ENCODE assay signal across 13 cellular contexts in genomic region chr6:4610256-4610655, GRCh38.
DNase-seq lines count a peak whose midpoint lies in the region; ATAC-seq and TF ChIP-seq lines count a peak whose summit lies in the region.
"Had no signal": no experiment of that assay in that cellular context is flagged by ENCODE, and none has a peak within 500 bp of the region (broad histone marks: within the 10 kb centered on the region; RNA-seq: fewer than 3 reads in every experiment).

No MANE protein-coding gene starts in this region.

- H3K27me3 ChIP-seq in BLaER1 treated with 17β-estradiol and CSF1 and Interleukin-3, amounts not matched to agents 10 nM and 100 nM = peaks cover 0 to 12% (median 0%) of the 10 kb centered on the region in 11 experiments; a peak in 7 of 22 replicates
- H3K27me3 ChIP-seq in ascending aorta (no peaks in the 10 kb centered on the region), A673 (replicated peaks; ENCODE audit: insufficient read depth, low read depth, low read length, poor library complexity) (no peaks in the 10 kb centered on the region)

- H4K20me1 ChIP-seq in BLaER1 treated with 17β-estradiol and CSF1 and Interleukin-3, amounts not matched to agents 10 nM and 100 nM = no peaks in the 10 kb centered on the region

- DNase-seq in ascending aorta (ENCODE audit: low spot score in 2 of 2) (peak; percentile 18 to 80), Right ventricle myocardium superior (peak; percentile 62), pulmonary artery endothelial cell (ENCODE audit: low read depth, low spot score) (peak; percentile 82), DMS 273 treated with DMSO at 0.1 percent for 48 hours (lab: John Stamatoyannopoulos, UW) (no peak), A673 (ENCODE audit: low spot score) (no peak), T-helper 1 cell (no peak)
- DNase-seq: NCI-H69; small intestine; stimulated activated naive CD8-positive, alpha-beta T cell treated with anti-CD3 and anti-CD28 coated beads, Interleukin-15, Interleukin-2, amounts not matched to agents 100 U/mL and 50 U/mL, for 24 hours; T-cell had no signal

- H3K4me1 ChIP-seq in BLaER1 treated with 17β-estradiol and CSF1 and Interleukin-3, amounts not matched to agents 10 nM and 100 nM = peaks cover 20 to 62% (median 37%) of the 10 kb centered on the region in 10 experiments
- peaks cover 11 to 30% of the 10 kb centered on the region in 2 donors for H3K4me1 ChIP-seq in ascending aorta
- H3K4me1 ChIP-seq in A673 (ENCODE audit: insufficient read depth, low read length, poor library complexity, severe bottlenecking) = no peaks in the 10 kb centered on the region

- H3K9ac ChIP-seq in BLaER1 treated with 17β-estradiol and CSF1 and Interleukin-3, amounts not matched to agents 10 nM and 100 nM = no peak overlapping the region

- ATAC-seq in Right ventricle myocardium superior (ENCODE audit: poor library complexity) = peak; percentile 68
- no peak for ATAC-seq in HG02884 (IDR thresholded peaks at IDR 0.05; ENCODE audit: unreplicated experiment)
- ATAC-seq: stimulated activated naive CD8-positive, alpha-beta T cell treated with anti-CD3 and anti-CD28 coated beads, Interleukin-15, Interleukin-2, amounts not matched to agents 100 U/mL and 50 U/mL, for 24 hours; T-cell had no signal

- POLR2A ChIA-PET in A673 (lab: Charles Lee; ENCODE audit: low non-redundant PET) = no interaction called here

- TF ChIP-seq CTCF in ascending aorta (IDR thresholded peaks at IDR 0.05) (no peak), A673 (conservative IDR thresholded peaks at IDR 0.05; ENCODE audit: low read depth, low read length) (no peak)

- peak overlapping the region; percentile 45 to 90 (median 74) for H3K4me2 ChIP-seq in BLaER1 treated with 17β-estradiol and CSF1 and Interleukin-3, amounts not matched to agents 10 nM and 100 nM

- intact Hi-C loops in ascending aorta (cut with DNase I) (loop anchor here (5.0 kb wide), 1 partner anchor 52 kb away; no protein-coding TSS in a partner anchor), Right ventricle myocardium superior (cut with DNase I) (no loop called here), A673 (cut with micrococcal nuclease; ENCODE audit: unreplicated experiment) (no loop called here)

- CTCF ChIA-PET in A673 (lab: Charles Lee) = interaction anchor here (0.5 kb wide), 1 partner anchor 408 kb away, joined by 5 read pairs; no protein-coding TSS in a partner anchor

- peaks cover 0 to 24% (median 16%) of the 10 kb centered on the region in 11 experiments; a peak in 16 of 22 replicates for H3K9me3 ChIP-seq in BLaER1 treated with 17β-estradiol and CSF1 and Interleukin-3, amounts not matched to agents 10 nM and 100 nM (replicated peaks in 1 of 11)
- H3K9me3 ChIP-seq in ascending aorta (no peaks in the 10 kb centered on the region), A673 (ENCODE audit: low read depth, low read length, poor library complexity, severe bottlenecking) (no peaks in the 10 kb centered on the region)

- H3K4me3 ChIP-seq in BLaER1 treated with 17β-estradiol and CSF1 and Interleukin-3, amounts not matched to agents 10 nM and 100 nM = peak overlapping the region in 1 of 10 experiments; percentile 10; a peak in 1 of 20 replicates
- no peak overlapping the region for H3K4me3 ChIP-seq in ascending aorta
- no peak overlapping the region for H3K4me3 ChIP-seq in A673 (ENCODE audit: low read depth, low read length, poor library complexity, severe bottlenecking)
- H3K4me3 ChIP-seq: coronary artery had no signal

- BruUV-seq in A673 (replicated peaks; lab: Mats Ljungman, UMichigan) = no TSS peak

- H3K27ac ChIP-seq in BLaER1 treated with 17β-estradiol and CSF1 and Interleukin-3, amounts not matched to agents 10 nM and 100 nM = no peak overlapping the region
- H3K27ac ChIP-seq in ascending aorta = peak overlapping the region; percentile 31 to 56
- H3K27ac ChIP-seq in A673 (ENCODE audit: low read depth, low read length, poor library complexity, severe bottlenecking) = no peak overlapping the region

- no peaks in the 10 kb centered on the region for H3K36me3 ChIP-seq in BLaER1 treated with 17β-estradiol and CSF1 and Interleukin-3, amounts not matched to agents 10 nM and 100 nM
- no peaks in the 10 kb centered on the region for H3K36me3 ChIP-seq in ascending aorta
- H3K36me3 ChIP-seq in A673 (ENCODE audit: insufficient read depth, low read length, poor library complexity, severe bottlenecking) = no peaks in the 10 kb centered on the region

Comparison
In these comparisons a context has a peak if more than half of its experiments do, and no peak if none do; other contexts are left out.
1. H3K27ac ChIP-seq: peak in ascending aorta (2 of 2); none in BLaER1 treated with 17β-estradiol and CSF1 and Interleukin-3, amounts not matched to agents 10 nM and 100 nM (0 of 11) and A673 (single experiment).
2. DNase-seq: peak in ascending aorta (2 of 2), Right ventricle myocardium superior (single experiment) and pulmonary artery endothelial cell (single experiment); none in DMS 273 treated with DMSO at 0.1 percent for 48 hours (single experiment), A673 (single experiment) and T-helper 1 cell (0 of 5).